8 cellular contexts compared by ENCODE assay signal in genomic region chr22:38870312-38870741, GRCh38. TPM values are rescaled to one million over a fixed set of nuclear protein-coding genes. Genes with fewer than 3 reads are reported as not detected.
DNase-seq lines count a peak whose midpoint lies in the region; ATAC-seq and TF ChIP-seq lines count a peak whose summit lies in the region.

No MANE protein-coding gene starts in this region.

- peaks cover 6 to 17% (median 16%) of the 10 kb centered on the region in 3 donors for H3K27me3 Mint-ChIP-seq in naive B cell

- peaks cover 16% of the 10 kb centered on the region for H3K36me3 ChIP-seq in fibroblast of lung (ENCODE audit: control insufficient read depth, insufficient read depth, low read length)

- H3K79me2 ChIP-seq in fibroblast of lung (ENCODE audit: control insufficient read depth, insufficient read depth, low read length), result peaks cover 16% of the 10 kb centered on the region

- peaks cover 28 to 44% (median 41%) of the 10 kb centered on the region in 3 donors for H3K4me1 Mint-ChIP-seq in naive B cell

- peak; percentile 57 to 60 for ATAC-seq in naive B cell (ENCODE audit: low read depth in 2 of 2)
- no peak for ATAC-seq in HG03159 (IDR thresholded peaks at IDR 0.05; ENCODE audit: unreplicated experiment)

- peak; percentile 79 for DNase-seq in G401 (ENCODE audit: low spot score)
- peak; percentile 80 to 91 for DNase-seq in Kasumi-1 (lab: John Stamatoyannopoulos, UW)
- peak; percentile 72 for DNase-seq in RPMI7951 (ENCODE audit: low read depth)
- peak; percentile 69 for DNase-seq in activated T-helper 1 cell treated with Interleukin-2 at 50 U/mL for 16 hours (ENCODE audit: low read depth)
- peak; percentile 67 to 82 for DNase-seq in fibroblast of lung (ENCODE audit: low read depth in 2 of 2)
- peak; percentile 80 for DNase-seq in naive B cell
- DNase-seq in stimulated activated CD8-positive, alpha-beta memory T cell treated with anti-CD3 and anti-CD28 coated beads, Interleukin-7, amount 100 ng/mL, for 24 hours (ENCODE audit: low read depth), result peak; percentile 78

- H4K20me1 ChIP-seq in fibroblast of lung (ENCODE audit: control insufficient read depth, extremely low read depth, insufficient read depth, low read length), result peaks cover 2% of the 10 kb centered on the region

- H3K9me3 ChIP-seq in fibroblast of lung (ENCODE audit: control insufficient read depth, insufficient read depth, low read depth, low read length), result no peaks in the 10 kb centered on the region

- in situ Hi-C loops in G401 (cut with HindIII; ENCODE audit: low sequenced_read_pairs), result no loop called here

- H3K36me3 Mint-ChIP-seq in naive B cell, result no peaks in the 10 kb centered on the region

- peak; percentile 93 to 94 for TF ChIP-seq CTCF in fibroblast of lung (conservative IDR thresholded peaks at IDR 0.05 in 1 of 2, IDR thresholded peaks at IDR 0.05 in 1 of 2; ENCODE audit: low read depth in 1 of 2, low read length in 2 of 2)

- peak overlapping the region; percentile 79 to 95 (median 91) for H3K4me3 Mint-ChIP-seq in naive B cell

- H3K4me3 ChIP-seq in fibroblast of lung (replicated peaks in 1 of 4; ENCODE audit: control extremely low read depth in 1 of 4, insufficient read depth in 1 of 4, low read depth in 3 of 4, low read length in 4 of 4), result peak overlapping the region; percentile 60 to 84 (median 78)

- peak overlapping the region in 5 of 6 donors; percentile 58 to 95 (median 72) for H3K27ac Mint-ChIP-seq in naive B cell

- H2AFZ ChIP-seq in fibroblast of lung (ENCODE audit: low read length), result no peak overlapping the region

- peak overlapping the region; percentile 92 for H3K4me2 ChIP-seq in fibroblast of lung (ENCODE audit: extremely low read depth, insufficient read depth, low read length)

- H3K9me3 Mint-ChIP-seq in naive B cell, result no peaks in the 10 kb centered on the region

- H3K27me3 ChIP-seq in fibroblast of lung (ENCODE audit: control insufficient read depth, insufficient read depth, low read length), result peaks cover 11% of the 10 kb centered on the region

- peaks cover 2% of the 10 kb centered on the region for H3K4me1 ChIP-seq in fibroblast of lung (ENCODE audit: control insufficient read depth, extremely low read depth, insufficient read depth, low read length)

- no peak overlapping the region for H3K27ac ChIP-seq in fibroblast of lung (ENCODE audit: insufficient read depth, low read length)

- H3K9ac ChIP-seq in fibroblast of lung (ENCODE audit: insufficient read depth, low read length), result no peak overlapping the region

RNA-seq across cellular contexts. Expression of gene CBX6, which starts 1.7 kb away (rescaled TPM):
- total RNA-seq in G401 (2014; rRNA removed; shearing (Covaris generic)), result 16.4 and 25.6 TPM in 2 replicates
- total RNA-seq in RPMI7951 (2014; rRNA removed; shearing (Covaris generic)), result 14.5 and 23.5 TPM in 2 replicates
- 45.7 and 53.8 TPM in 2 replicates for total RNA-seq in fibroblast of lung
- 20.3 and 25.5 TPM in 2 replicates for polyA plus RNA-seq in fibroblast of lung
- polyA plus RNA-seq in fibroblast of lung (2012), result 43.3 and 49.6 TPM in 2 replicates
- 110 and 129 TPM in 2 replicates for polyA minus RNA-seq in fibroblast of lung (ENCODE audit: low replicate concordance)
- polyA plus RNA-seq in naive B cell (ENCODE audit: low read depth in 6 of 6), result 1 to 10 TPM; 1.1 to 5.0 (median 3.7) TPM

RNA-seq across cellular contexts. Expression of gene NPTXR, which starts 26.5 kb away (rescaled TPM):
- total RNA-seq in G401 (2014; rRNA removed; shearing (Covaris generic)), result 5.6 and 8.8 TPM in 2 replicates
- total RNA-seq in RPMI7951 (2014; rRNA removed; shearing (Covaris generic)), result 0.12 and 0.39 TPM in 2 replicates
- total RNA-seq in fibroblast of lung, result 1.0 and 2.0 TPM in 2 replicates
- polyA plus RNA-seq in fibroblast of lung, result 0.84 and 1.0 TPM in 2 replicates
- 1.2 and 1.4 TPM in 2 replicates for polyA plus RNA-seq in fibroblast of lung (2012)
- polyA minus RNA-seq in fibroblast of lung (ENCODE audit: low replicate concordance), result 2.9 and 3.9 TPM in 2 replicates
- polyA plus RNA-seq in naive B cell (ENCODE audit: low read depth in 6 of 6), result under 1 TPM in 3 of 6 donors, not detected in 3; 0.05 to 0.17 (median 0.11) TPM
